Comparison of ENCODE assay signal across 18 cellular contexts in genomic region chr9:90814355-90814754, GRCh38. TPM values are rescaled to one million over a fixed set of nuclear protein-coding genes. Genes with fewer than 3 reads are reported as not detected.
DNase-seq lines count a peak whose midpoint lies in the region; ATAC-seq and TF ChIP-seq lines count a peak whose summit lies in the region.
"Had no signal": no experiment of that assay in that cellular context is flagged by ENCODE, and none has a peak within 500 bp of the region (broad histone marks: within the 10 kb centered on the region; RNA-seq: fewer than 3 reads in every experiment).

No MANE protein-coding gene starts in this region.

- H3F3A ChIP-seq in Loucy (ENCODE audit: low read depth): peaks cover 8% of the 10 kb centered on the region

- H3K27ac Mint-ChIP-seq in progenitor cell of endocrine pancreas: no peak overlapping the region
- H3K27ac Mint-ChIP-seq: CD4-positive, alpha-beta T cell had no signal

- H3K27ac ChIP-seq in DND-41 (ENCODE audit: low read length) (peak overlapping the region; percentile 77), skeletal muscle tissue (ENCODE audit: low read depth, low read length) (peak overlapping the region; percentile 13)
- H3K27ac ChIP-seq: RWPE1 had no signal

- H3K4me2 ChIP-seq in DND-41 (ENCODE audit: insufficient read depth, low read length): no peak overlapping the region
- peak overlapping the region; percentile 71 for H3K4me2 ChIP-seq in Loucy (ENCODE audit: low read depth, low read length, poor library complexity, severe bottlenecking)

- no peaks in the 10 kb centered on the region for H3K9me3 ChIP-seq in DND-41 (ENCODE audit: insufficient read depth, low read length, severe bottlenecking)
- no peaks in the 10 kb centered on the region for H3K9me3 ChIP-seq in Loucy (ENCODE audit: insufficient read depth, low read depth, low read length)
- H3K9me3 ChIP-seq in skeletal muscle tissue (ENCODE audit: control insufficient read depth in 3 of 3, low read length in 3 of 3): no peaks in the 10 kb centered on the region

- intact Hi-C loops in cardiac septum (cut with DNase I): no loop called here

- H3K4me1 ChIP-seq in DND-41 (ENCODE audit: insufficient read depth, low read length) (peaks cover 20% of the 10 kb centered on the region), Loucy (ENCODE audit: insufficient read depth, low read length, poor library complexity, severe bottlenecking) (peaks cover 78% of the 10 kb centered on the region), skeletal muscle tissue (ENCODE audit: control insufficient read depth in 3 of 3, insufficient read depth in 3 of 3, low read length in 3 of 3) (no peaks in the 10 kb centered on the region)

- no peaks in the 10 kb centered on the region for H3K9me2 ChIP-seq in Loucy (replicated peaks; ENCODE audit: low read depth, low read length)

- no peaks in the 10 kb centered on the region for H4K20me1 ChIP-seq in DND-41 (ENCODE audit: insufficient read depth, low read length)
- no peaks in the 10 kb centered on the region for H4K20me1 ChIP-seq in Loucy (ENCODE audit: insufficient read depth, low read length, poor library complexity, severe bottlenecking)

- no peak overlapping the region for H2AFZ ChIP-seq in DND-41 (ENCODE audit: low read depth, low read length)
- no peak overlapping the region for H2AFZ ChIP-seq in Loucy (ENCODE audit: low read length)

- H3K4me1 Mint-ChIP-seq in progenitor cell of endocrine pancreas (ENCODE audit: low read depth): no peaks in the 10 kb centered on the region

- H3K4me3 Mint-ChIP-seq in progenitor cell of endocrine pancreas (ENCODE audit: low read depth): no peak overlapping the region
- H3K4me3 Mint-ChIP-seq: CD4-positive, alpha-beta T cell had no signal

- H3K27me3 ChIP-seq in DND-41 (ENCODE audit: insufficient read depth, low read length, poor library complexity) (no peaks in the 10 kb centered on the region), Loucy (ENCODE audit: insufficient read depth, low read length, poor library complexity, severe bottlenecking) (no peaks in the 10 kb centered on the region), skeletal muscle tissue (ENCODE audit: control insufficient read depth in 3 of 3, insufficient read depth in 3 of 3, low read length in 3 of 3) (peaks cover under 1 to 10% (median 2%) of the 10 kb centered on the region in 3 donors)

- no peaks in the 10 kb centered on the region for H3K36me3 Mint-ChIP-seq in progenitor cell of endocrine pancreas (ENCODE audit: insufficient read depth)

- ATAC-seq in DND-41 (ENCODE audit: insufficient read depth, low read depth) (no peak), GM19023 (IDR thresholded peaks at IDR 0.05; ENCODE audit: unreplicated experiment) (no peak)
- ATAC-seq: PC-3 had no signal

- H3K79me2 ChIP-seq in DND-41 (ENCODE audit: insufficient read depth, low read length): no peaks in the 10 kb centered on the region
- peaks cover 95% of the 10 kb centered on the region for H3K79me2 ChIP-seq in Loucy (ENCODE audit: insufficient read depth, low read length)

- H3K36me3 ChIP-seq in DND-41 (ENCODE audit: insufficient read depth, low read length) (no peaks in the 10 kb centered on the region), Loucy (ENCODE audit: insufficient read depth, low read length) (peaks cover 18% of the 10 kb centered on the region; the same call in 1 of the 2 replicates), skeletal muscle tissue (ENCODE audit: control insufficient read depth in 3 of 3, insufficient read depth in 3 of 3, low read length in 3 of 3) (no peaks in the 10 kb centered on the region)

- H3K27me3 Mint-ChIP-seq in progenitor cell of endocrine pancreas: peaks cover 5% of the 10 kb centered on the region

- TF ChIP-seq CTCF in DND-41 (IDR thresholded peaks at IDR 0.05; ENCODE audit: borderline replicate concordance, extremely low read depth, low read length, poor library complexity, severe bottlenecking): no peak
- no peak for TF ChIP-seq CTCF in Loucy (conservative IDR thresholded peaks at IDR 0.05; ENCODE audit: low read length)
- TF ChIP-seq CTCF in epithelial cell of esophagus (IDR thresholded peaks at IDR 0.05; ENCODE audit: insufficient read depth, low read depth, low read length, missing control alignments): no peak
- no peak for TF ChIP-seq CTCF in progenitor cell of endocrine pancreas (IDR thresholded peaks at IDR 0.05; ENCODE audit: unreplicated experiment)

- DNase-seq in DND-41 (no peak), epithelial cell of esophagus (ENCODE audit: low read depth) (peak; percentile 57), cardiac septum (ENCODE audit: low spot score) (no peak), glomerular visceral epithelial cell (ENCODE audit: extremely low spot score) (no peak), progenitor cell of endocrine pancreas (ENCODE audit: low spot score, unreplicated experiment) (no peak)
- DNase-seq: Calu3; CD4-positive, alpha-beta T cell; DMS53; Kasumi-1; NCI-H1105 treated with DMSO at 0.1 percent for 48 hours; NCI-H1694 treated with DMSO at 0.1 percent for 48 hours; NCI-H446; NK-92 treated with Interleukin-12 subunit alpha and Interleukin-12 subunit beta, amount 100 ng/mL, for 24 hours; PC-3 had no signal

- peak overlapping the region in 1 of 2 experiments; percentile 2; a peak in 1 of 4 replicates for H3K4me3 ChIP-seq in DND-41 (ENCODE audit: low read depth in 1 of 2, low read length in 2 of 2)
- H3K4me3 ChIP-seq in Loucy (ENCODE audit: low read length, poor library complexity, severe bottlenecking): peak overlapping the region; percentile 54
- H3K4me3 ChIP-seq in epithelial cell of esophagus (ENCODE audit: low read length): no peak overlapping the region
- no peak overlapping the region for H3K4me3 ChIP-seq in skeletal muscle tissue (ENCODE audit: low read length in 3 of 3)

- no peak overlapping the region for H3K9ac ChIP-seq in DND-41 (ENCODE audit: low read depth, low read length)
- H3K9ac ChIP-seq in Loucy (ENCODE audit: low read depth, low read length, poor library complexity, severe bottlenecking): peak overlapping the region; percentile 76
- no peak overlapping the region for H3K9ac ChIP-seq in skeletal muscle tissue (ENCODE audit: low read depth in 1 of 3, low read length in 3 of 3)

- H3K9me3 Mint-ChIP-seq in progenitor cell of endocrine pancreas (ENCODE audit: low read depth): peaks cover 3% of the 10 kb centered on the region
- H3K9me3 Mint-ChIP-seq: CD4-positive, alpha-beta T cell had no signal

RNA-seq across cellular contexts. Expression of gene SYK, which starts 12.7 kb away (rescaled TPM):
- total RNA-seq in skeletal muscle tissue: 4.7 TPM
- 4.7 TPM for total RNA-seq in cardiac septum
- total RNA-seq in progenitor cell of endocrine pancreas: 7.4 and 9.6 TPM in 2 replicates
